In the genomic region with DNA sequence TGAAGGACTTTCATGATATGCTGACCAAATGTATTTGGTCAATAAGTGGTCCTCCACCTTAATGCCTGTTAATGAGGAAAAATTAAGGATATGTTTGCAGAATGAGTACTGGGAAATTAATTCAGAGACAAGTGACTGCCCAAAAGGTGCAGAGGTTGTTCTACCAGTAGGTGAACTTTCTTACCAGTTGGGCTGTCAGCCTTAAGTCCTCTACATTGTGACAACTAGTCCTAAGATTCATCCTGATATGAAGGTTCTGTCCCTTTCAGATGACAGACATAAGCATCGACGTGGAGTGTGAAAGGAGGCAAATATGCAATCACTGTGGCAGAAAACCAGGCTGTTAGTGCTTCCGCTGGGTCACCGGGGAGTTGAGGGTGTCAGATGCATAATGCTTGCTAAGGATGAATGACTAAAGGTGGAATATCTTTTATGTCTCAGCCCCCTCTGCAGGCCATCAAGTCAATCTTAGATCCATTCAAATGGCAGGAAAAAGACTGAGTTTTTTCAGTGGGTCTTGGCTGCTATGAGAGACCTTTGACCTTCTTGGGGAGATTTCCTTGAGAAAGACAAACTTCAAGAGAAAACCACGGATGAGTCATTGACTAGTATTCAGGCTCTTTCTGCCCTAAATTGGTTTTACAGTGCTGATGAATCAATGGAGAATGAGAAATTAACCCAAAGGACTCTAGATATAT, we compare ENCODE assay signal across 8 cellular contexts.
DNase-seq lines count a peak whose midpoint lies in the region; ATAC-seq and TF ChIP-seq lines count a peak whose summit lies in the region.

No MANE protein-coding gene starts in this region.

- DNase-seq in COR-L47 (lab: John Stamatoyannopoulos, UW) (peak; percentile 32), RKO (ENCODE audit: low spot score) (peak; percentile 80), hepatocyte (ENCODE audit: low spot score) (peak; percentile 13), epidermal melanocyte (ENCODE audit: insufficient read length, low spot score) (no peak)

- H3K4me1 ChIP-seq in hepatocyte (ENCODE audit: insufficient read depth) = no peaks in the 10 kb centered on the region

- ATAC-seq in GM19025 (IDR thresholded peaks at IDR 0.05; ENCODE audit: low read depth, unreplicated experiment) (peak; percentile 58), HG03457 (IDR thresholded peaks at IDR 0.05; ENCODE audit: unreplicated experiment) (peak; percentile 75), HG03439 (IDR thresholded peaks at IDR 0.05; ENCODE audit: unreplicated experiment) (no peak), HG03571 (IDR thresholded peaks at IDR 0.05; ENCODE audit: unreplicated experiment) (no peak)

- H3K36me3 ChIP-seq in hepatocyte (replicated peaks; ENCODE audit: insufficient read depth, low read depth) = no peaks in the 10 kb centered on the region

- WGBS in hepatocyte (ENCODE audit: low lambda C conversion rate, missing lambda C conversion rate) = 46% methylated on average over 5 of the region's 5 CpGs

- no peak overlapping the region for H2AFZ ChIP-seq in hepatocyte

- peak; percentile 18 for TF ChIP-seq CTCF in hepatocyte (IDR thresholded peaks at IDR 0.05; ENCODE audit: poor library complexity)

- no peaks in the 10 kb centered on the region for H3K27me3 ChIP-seq in hepatocyte

- no peaks in the 10 kb centered on the region for H4K20me1 ChIP-seq in hepatocyte (ENCODE audit: insufficient read depth, poor library complexity, severe bottlenecking)

- no peak overlapping the region for H3K27ac ChIP-seq in hepatocyte

- H3K4me3 ChIP-seq in hepatocyte = no peak overlapping the region

- H3K79me2 ChIP-seq in hepatocyte = no peaks in the 10 kb centered on the region

- H3K4me2 ChIP-seq in hepatocyte = no peak overlapping the region

- no peaks in the 10 kb centered on the region for H3K9me2 ChIP-seq in hepatocyte (replicated peaks; ENCODE audit: insufficient read depth)

- no peaks in the 10 kb centered on the region for H3K9me3 ChIP-seq in hepatocyte (ENCODE audit: low read depth)

Comparison
In these comparisons a context has a peak if more than half of its experiments do, and no peak if none do; other contexts are left out.
1. ATAC-seq: peak in GM19025 (single experiment) and HG03457 (single experiment); none in HG03439 (single experiment) and HG03571 (single experiment).